In the genomic region with DNA sequence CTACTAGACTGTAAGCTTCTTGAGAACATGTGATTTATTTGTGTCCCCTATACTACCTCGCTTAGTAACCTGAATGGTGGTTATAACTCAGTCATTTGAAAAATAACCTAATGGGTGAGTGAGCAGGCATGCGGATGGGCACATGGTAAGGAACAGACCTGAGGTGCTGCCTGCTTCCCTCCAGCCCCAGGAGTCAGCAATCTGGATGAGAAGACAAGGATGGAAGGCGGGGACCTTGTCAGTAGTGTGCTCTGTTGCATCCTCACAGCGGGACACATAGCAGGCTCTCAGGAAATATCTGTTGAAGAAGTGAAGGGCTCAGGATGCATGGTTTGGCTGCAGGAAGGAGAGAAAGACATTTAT, we compare ENCODE assay signal across 12 cellular contexts.
DNase-seq lines count a peak whose midpoint lies in the region; TF ChIP-seq lines count a peak whose summit lies in the region.
"Had no signal": no experiment of that assay in that cellular context is flagged by ENCODE, and none has a peak within 500 bp of the region (broad histone marks: within the 10 kb centered on the region; RNA-seq: fewer than 3 reads in every experiment).

No MANE protein-coding gene starts in this region.

- POLR2A ChIA-PET in HEK293T (lab: Yijun Ruan, JAX) = no interaction called here

- TF ChIP-seq CTCF in C4-2B (conservative IDR thresholded peaks at IDR 0.05) (no peak), esophagus squamous epithelium (IDR thresholded peaks at IDR 0.05) (no peak)

- peaks cover 0 to 8% (median 0%) of the 10 kb centered on the region in 3 donors for H3K36me3 ChIP-seq in esophagus squamous epithelium
- H3K36me3 ChIP-seq in skeletal muscle tissue (ENCODE audit: control insufficient read depth in 3 of 3, insufficient read depth in 3 of 3, low read length in 3 of 3) = no peaks in the 10 kb centered on the region

- 69 to 89% methylated on average over 3 to 4 of the region's 4 CpGs for WGBS in esophagus squamous epithelium, 2 donors

- H3K27ac ChIP-seq in C4-2B (peak overlapping the region; percentile 96), esophagus squamous epithelium (peak overlapping the region; percentile 89 to 99 (median 96)), skeletal muscle tissue (ENCODE audit: low read depth, low read length) (peak overlapping the region; percentile 99)

- intact Hi-C loops in esophagus squamous epithelium (cut with DNase I) = no loop called here

- peak overlapping the region; percentile 35 to 86 (median 67) for H3K9ac ChIP-seq in skeletal muscle tissue (ENCODE audit: low read depth in 1 of 3, low read length in 3 of 3)

- H3K4me1 ChIP-seq in esophagus squamous epithelium = peaks cover 73 to 100% (median 94%) of the 10 kb centered on the region in 3 donors
- H3K4me1 ChIP-seq in skeletal muscle tissue (ENCODE audit: control insufficient read depth in 3 of 3, insufficient read depth in 3 of 3, low read length in 3 of 3) = peaks cover 96 to 100% (median 96%) of the 10 kb centered on the region in 3 donors

- H3K9me3 ChIP-seq in esophagus squamous epithelium = no peaks in the 10 kb centered on the region
- H3K9me3 ChIP-seq in skeletal muscle tissue (ENCODE audit: control insufficient read depth in 3 of 3, low read length in 3 of 3) = no peaks in the 10 kb centered on the region

- H3K27me3 ChIP-seq in esophagus squamous epithelium (peaks cover 0 to 53% (median 0%) of the 10 kb centered on the region in 4 donors), skeletal muscle tissue (ENCODE audit: control insufficient read depth in 3 of 3, insufficient read depth in 3 of 3, low read length in 3 of 3) (no peaks in the 10 kb centered on the region)

- CTCF ChIA-PET in HEK293T (lab: Yijun Ruan, JAX) = interaction anchor here (0.6 kb wide), 1 partner anchor 272 kb away, joined by 3 read pairs; no protein-coding TSS in a partner anchor

- peak overlapping the region in 1 of 4 donors; percentile 12 for H3K4me3 ChIP-seq in esophagus squamous epithelium
- peak overlapping the region; percentile 8 to 22 (median 20) for H3K4me3 ChIP-seq in skeletal muscle tissue (ENCODE audit: low read length in 3 of 3)

- no peak for TF ChIP-seq POLR2A in esophagus squamous epithelium (IDR thresholded peaks at IDR 0.05)

- DNase-seq in NCI-H69 (lab: John Stamatoyannopoulos, UW) (peak; percentile 66), esophagus squamous epithelium (lab: John Stamatoyannopoulos, UW) (no peak), HCEC 1CT (no peak), HEK293T (ENCODE audit: extremely low spot score) (no peak), NCI-H1048 (lab: John Stamatoyannopoulos, UW) (no peak), germinal center (ENCODE audit: low spot score) (no peak)
- DNase-seq: activated naive CD4-positive, alpha-beta T cell; Kasumi-1; NCI-H524 treated with DMSO at 0.1 percent for 48 hours; T-helper 9 cell had no signal

TF ChIP-seq in HEK293T, 16 proteins besides CTCF, POLR2A, EP300 and RAD21:
- no peak for TF ChIP-seq NFRKB (IDR thresholded peaks at IDR 0.05)
- TF ChIP-seq BHLHE40 (IDR thresholded peaks at IDR 0.05; ENCODE audit: borderline replicate concordance) = no peak
- TF ChIP-seq TARDBP (IDR thresholded peaks at IDR 0.05) = no peak
- TF ChIP-seq FOXA1 (IDR thresholded peaks at IDR 0.05) = no peak
- TF ChIP-seq FOXK2 (IDR thresholded peaks at IDR 0.05) = no peak
- no peak for TF ChIP-seq LEF1 (IDR thresholded peaks at IDR 0.05; ENCODE audit: borderline replicate concordance)
- TF ChIP-seq ARNT (IDR thresholded peaks at IDR 0.05) = no peak
- no peak for TF ChIP-seq ZNF384 (IDR thresholded peaks at IDR 0.05)
TF ChIP-seq in HEK293T: peak in this region for 0.
